Comparison of ENCODE assay signal across 30 cellular contexts in the genomic region with DNA sequence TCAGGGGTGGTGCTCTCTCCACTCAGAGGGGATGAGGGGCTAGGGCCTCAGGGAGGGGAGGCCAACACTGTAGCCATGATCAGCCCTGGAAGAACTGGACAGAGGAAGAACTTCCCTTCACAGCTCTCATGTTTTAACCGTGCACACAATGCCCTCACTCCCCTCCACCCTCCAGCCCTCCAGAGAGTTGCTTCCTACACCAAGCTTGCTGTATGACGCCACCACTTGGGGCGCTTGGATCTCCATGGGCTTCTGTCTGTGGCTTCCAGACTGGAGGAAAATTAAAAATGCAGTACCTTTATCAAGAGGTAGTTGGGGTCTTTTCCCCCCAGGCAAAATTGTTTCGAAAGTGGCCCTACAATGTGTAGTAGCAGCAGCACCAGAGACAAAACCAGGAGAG. TPM values are rescaled to one million over a fixed set of nuclear protein-coding genes. Genes with fewer than 3 reads are reported as not detected.
"Had no signal": no experiment of that assay in that cellular context is flagged by ENCODE, and none has a peak within 500 bp of the region (broad histone marks: within the 10 kb centered on the region; RNA-seq: fewer than 3 reads in every experiment).

No MANE protein-coding gene starts in this region.

- H3K4me3 ChIP-seq: adrenal gland, body of pancreas, MG63, PC-9 had no signal

- H3K9me3 ChIP-seq: adrenal gland, body of pancreas, MG63 had no signal

- H2AFZ ChIP-seq: PC-9 had no signal

- FAIRE-seq: astrocyte, bronchial epithelial cell, colon, RCC 7860 had no signal

- ATAC-seq: activated naive CD4-positive, alpha-beta T cell treated with anti-CD3 and anti-CD28 coated beads, Interleukin-2, amount 50 U/mL, for 72 hours; activated T-cell treated with anti-CD3 and anti-CD28 coated beads, Interleukin-2, amount 50 U/mL, for 4 hours; body of pancreas had no signal

- DNase-seq: activated B cell treated with CpG ODN at 0.5 μM for 24 hours; activated CD4-positive, alpha-beta memory T cell treated with anti-CD3 and anti-CD28 coated beads for 36 hours; activated CD4-positive, alpha-beta T cell treated with anti-CD3 and anti-CD28 coated beads for 4 hours; activated CD4-positive, alpha-beta T cell treated with anti-CD3 and anti-CD28 coated beads, Interleukin-2, amount 50 U/mL, for 1 hour; activated CD4-positive, CD25-positive, alpha-beta regulatory T cell treated with anti-CD3 and anti-CD28 coated beads, Interleukin-2, amount 50 U/mL, for 72 hours; activated CD8-positive, alpha-beta memory T cell treated with anti-CD3 and anti-CD28 coated beads, Interleukin-2, amount 50 U/mL, for 4 hours; activated gamma-delta T cell treated with Interleukin-2 at 50 U/mL for 16 hours; activated T-cell treated with anti-CD3 and anti-CD28 coated beads for 4 hours; activated T-cell treated with anti-CD3 and anti-CD28 coated beads, Interleukin-2, amount 50 U/mL, for 4 hours; body of pancreas; cerebellar nuclear complex; MG63; NCI-H187 treated with DMSO at 0.1 percent for 48 hours; NCI-H510A; NCI-H774; SIG-M5; T-helper 2 cell; T-helper 9 cell had no signal

- H3K36me3 ChIP-seq: adrenal gland, MG63 had no signal

- H3K4me2 ChIP-seq: PC-9 had no signal

- H3K27ac ChIP-seq: adrenal gland, body of pancreas, PC-9, RWPE1, VCaP had no signal

RNA-seq across cellular contexts. Expression of gene ARHGAP40, which starts 48.4 kb away (rescaled TPM):
- total RNA-seq: activated B cell treated with CpG ODN at 0.5 μM for 24 hours; activated CD4-positive, alpha-beta memory T cell treated with anti-CD3 and anti-CD28 coated beads for 36 hours; activated naive CD4-positive, alpha-beta T cell treated with anti-CD3 and anti-CD28 coated beads for 36 hours; activated naive CD4-positive, alpha-beta T cell treated with anti-CD3 and anti-CD28 coated beads, Interleukin-2, amount 50 U/mL, for 72 hours; activated T-cell treated with anti-CD3 and anti-CD28 coated beads, Interleukin-2, amount 50 U/mL, for 4 hours; activated T-helper 1 cell treated with anti-CD3 and anti-CD28 coated beads, Interleukin-12 subunit alpha, Interleukin-12 subunit beta, Interleukin-2, Interleukin-4 antibody, amounts not matched to agents 30 ng/mL and 10 ng/mL and 1 ng/mL, durations not matched to agents 14 hours and 24 hours and 36 hours; adrenal gland; body of pancreas; Right ventricle myocardium inferior had no signal
